Comparison of ENCODE assay signal across 8 cellular contexts in genomic region chr10:45000138-45000763, GRCh38. TPM values are rescaled to one million over a fixed set of nuclear protein-coding genes. Genes with fewer than 3 reads are reported as not detected.
DNase-seq lines count a peak whose midpoint lies in the region; ATAC-seq, FAIRE-seq and TF ChIP-seq lines count a peak whose summit lies in the region.

No MANE protein-coding gene starts in this region.

- FAIRE-seq in bronchial epithelial cell (lab: Jason Lieb, UNC): no peak

- H2AFZ ChIP-seq in Karpas-422 (ENCODE audit: low read length): peak overlapping the region; percentile 85

- no peaks in the 10 kb centered on the region; the same call in 1 of the 2 replicates for H3K9me2 ChIP-seq in Karpas-422 (replicated peaks; ENCODE audit: insufficient read depth, low read length)

- H3K36me3 ChIP-seq in Karpas-422 (ENCODE audit: insufficient read depth, low read length) (peaks cover 32% of the 10 kb centered on the region), bronchial epithelial cell (ENCODE audit: control insufficient read depth, insufficient read depth, low read length) (peaks cover 2% of the 10 kb centered on the region), liver (ENCODE audit: control insufficient read depth in 4 of 4, insufficient read depth in 3 of 4, low read depth in 1 of 4, low read length in 3 of 4) (peaks cover 0 to 8% (median 5%) of the 10 kb centered on the region in 4 donors), thymus (ENCODE audit: control insufficient read depth, insufficient read depth) (peaks cover 9% of the 10 kb centered on the region)

- H3K4me1 ChIP-seq in Karpas-422 (ENCODE audit: low read length) (peaks cover 19% of the 10 kb centered on the region), liver (ENCODE audit: control insufficient read depth in 4 of 4, insufficient read depth in 4 of 4, low read length in 3 of 4) (peaks cover 16 to 62% (median 45%) of the 10 kb centered on the region in 4 donors), thymus (ENCODE audit: control insufficient read depth, insufficient read depth, low read length) (peaks cover 27% of the 10 kb centered on the region)

- H3K79me2 ChIP-seq in Karpas-422 (ENCODE audit: low read length): peaks cover 29% of the 10 kb centered on the region

- no peak overlapping the region for H3K27ac ChIP-seq in Karpas-422 (ENCODE audit: low read length)
- H3K27ac ChIP-seq in liver (ENCODE audit: low read depth in 1 of 2, low read length in 2 of 2): peak overlapping the region; percentile 95 to 98
- peak overlapping the region; percentile 95 for H3K27ac ChIP-seq in thymus (ENCODE audit: low read depth)

- H3K27me3 ChIP-seq in Karpas-422 (ENCODE audit: low read length) (no peaks in the 10 kb centered on the region), bronchial epithelial cell (ENCODE audit: control insufficient read depth, insufficient read depth, low read length) (no peaks in the 10 kb centered on the region), liver (ENCODE audit: control insufficient read depth in 4 of 4, insufficient read depth in 4 of 4, low read length in 3 of 4) (no peaks in the 10 kb centered on the region), thymus (ENCODE audit: control insufficient read depth, insufficient read depth) (no peaks in the 10 kb centered on the region)

- TF ChIP-seq RAD21 in liver (IDR thresholded peaks at IDR 0.05): peak; percentile 24 to 43

- DNase-seq in D341Med (ENCODE audit: low spot score) (peak; percentile 34), Karpas-422 (no peak), bronchial epithelial cell (ENCODE audit: low read depth) (no peak), iPS-NIHi7 (ENCODE audit: extremely low spot score) (no peak), NAMALWA (ENCODE audit: low spot score) (no peak)

- H3K9me3 ChIP-seq in Karpas-422 (ENCODE audit: low read length): no peaks in the 10 kb centered on the region
- peaks cover 0 to 5% (median 1%) of the 10 kb centered on the region in 4 donors for H3K9me3 ChIP-seq in liver (ENCODE audit: control insufficient read depth in 4 of 4, low read length in 3 of 4)
- no peaks in the 10 kb centered on the region for H3K9me3 ChIP-seq in thymus (ENCODE audit: control insufficient read depth)

- H3K4me3 ChIP-seq in Karpas-422 (ENCODE audit: low read length) (peak overlapping the region; percentile 84), bronchial epithelial cell (ENCODE audit: low read depth, low read length) (peak overlapping the region; percentile 51), liver (ENCODE audit: low read depth in 1 of 3, low read length in 3 of 3) (peak overlapping the region; percentile 61 to 79 (median 73)), thymus (ENCODE audit: low read length) (peak overlapping the region; percentile 76)

- H4K20me1 ChIP-seq in Karpas-422 (ENCODE audit: insufficient read depth, low read depth, low read length): peaks cover 33% of the 10 kb centered on the region

- H3K9ac ChIP-seq in Karpas-422 (ENCODE audit: low read length): peak overlapping the region; percentile 77
- H3K9ac ChIP-seq in liver (ENCODE audit: low read depth in 1 of 2, low read length in 2 of 2): peak overlapping the region; percentile 61 to 89

- 15% methylated on average over 12 of the region's 12 CpGs for WGBS in liver
- 33% methylated on average over 12 of the region's 12 CpGs for WGBS in thymus

- ATAC-seq in HG02870 (IDR thresholded peaks at IDR 0.05; ENCODE audit: unreplicated experiment): no peak

- H3K4me2 ChIP-seq in Karpas-422 (ENCODE audit: low read depth, low read length, poor library complexity, severe bottlenecking): peak overlapping the region; percentile 97

- no peak for TF ChIP-seq CTCF in bronchial epithelial cell (IDR thresholded peaks at IDR 0.05; ENCODE audit: insufficient read depth, low read length, severe bottlenecking)
- no peak for TF ChIP-seq CTCF in liver (IDR thresholded peaks at IDR 0.05; ENCODE audit: low read depth, low read length, missing input control)

TF ChIP-seq in liver, 16 proteins besides CTCF, POLR2A, EP300 and RAD21:
- TF ChIP-seq YY1 (IDR thresholded peaks at IDR 0.05): peak; percentile 61
- peak; percentile 57 for TF ChIP-seq FOXA1 (IDR thresholded peaks at IDR 0.05)
- peak; percentile 93 to 97 for TF ChIP-seq HNF4A (conservative IDR thresholded peaks at IDR 0.05)
- TF ChIP-seq NR2F2 (IDR thresholded peaks at IDR 0.05): no peak
- TF ChIP-seq ATF3 (IDR thresholded peaks at IDR 0.05): peak; percentile 66
- peak in 1 of 2 donors; percentile 11 for TF ChIP-seq EGR1 (IDR thresholded peaks at IDR 0.05; ENCODE audit: low read depth in 2 of 2)
- TF ChIP-seq JUND (IDR thresholded peaks at IDR 0.05): peak; percentile 69 to 84
- peak; percentile 67 for TF ChIP-seq MAX (IDR thresholded peaks at IDR 0.05)
- peak; percentile 97 for TF ChIP-seq SP1 (IDR thresholded peaks at IDR 0.05)
- no peak for TF ChIP-seq GABPA (IDR thresholded peaks at IDR 0.05 in 1 of 2, conservative IDR thresholded peaks at IDR 0.05 in 1 of 2)
- TF ChIP-seq ZBTB33 (IDR thresholded peaks at IDR 0.05): peak; percentile 40
- peak; percentile 63 for TF ChIP-seq REST (IDR thresholded peaks at IDR 0.05)
- TF ChIP-seq TAF1 (conservative IDR thresholded peaks at IDR 0.05): peak; percentile 84
- TF ChIP-seq HNF4G (IDR thresholded peaks at IDR 0.05): peak; percentile 91
- peak; percentile 84 to 89 for TF ChIP-seq RXRA (IDR thresholded peaks at IDR 0.05)
- TF ChIP-seq FOXA2 (IDR thresholded peaks at IDR 0.05): peak; percentile 55

RNA-seq across cellular contexts. Expression of gene ZNF22, which starts 0.5 kb away (rescaled TPM):
- 34.9 and 53.2 TPM in 2 replicates for total RNA-seq in Karpas-422 (2014; rRNA removed; shearing (Covaris generic); ENCODE audit: low replicate concordance)
- total RNA-seq in bronchial epithelial cell (4.6 and 9.2 TPM in 2 replicates), liver (10 to 100 TPM; 19.3 to 22.6 TPM)
- polyA plus RNA-seq in liver (10 to 100 TPM; 10.3 to 21.3 TPM), thymus (51.7 TPM)

RNA-seq across cellular contexts. Expression of gene DEPP1, which starts 21.6 kb away (rescaled TPM):
- not detected in 2 replicates for total RNA-seq in Karpas-422 (2014; rRNA removed; shearing (Covaris generic); ENCODE audit: low replicate concordance)
- 0.26 and 1.0 TPM in 2 replicates for total RNA-seq in bronchial epithelial cell
- total RNA-seq in liver: 10 to 100 TPM; 10.7 to 33.4 TPM
- 10 to 100 TPM; 33.5 to 79.3 TPM for polyA plus RNA-seq in liver
- 51.6 TPM for polyA plus RNA-seq in thymus

RNA-seq across cellular contexts. Expression of gene RASSF4, which starts 40.6 kb away (rescaled TPM):
- total RNA-seq in Karpas-422 (2014; rRNA removed; shearing (Covaris generic); ENCODE audit: low replicate concordance): 3.6 and 7.1 TPM in 2 replicates
- 0.26 and 0.51 TPM in 2 replicates for total RNA-seq in bronchial epithelial cell
- total RNA-seq in liver: 10 to 100 TPM in 1 of 2 donors, 1 to 10 TPM in 1; 8.2 to 26.9 TPM
- 10 to 100 TPM; 12.4 to 12.5 TPM for polyA plus RNA-seq in liver
- polyA plus RNA-seq in thymus: 50.0 TPM
